ENCODE assay signal across 24 cellular contexts in the genomic region with DNA sequence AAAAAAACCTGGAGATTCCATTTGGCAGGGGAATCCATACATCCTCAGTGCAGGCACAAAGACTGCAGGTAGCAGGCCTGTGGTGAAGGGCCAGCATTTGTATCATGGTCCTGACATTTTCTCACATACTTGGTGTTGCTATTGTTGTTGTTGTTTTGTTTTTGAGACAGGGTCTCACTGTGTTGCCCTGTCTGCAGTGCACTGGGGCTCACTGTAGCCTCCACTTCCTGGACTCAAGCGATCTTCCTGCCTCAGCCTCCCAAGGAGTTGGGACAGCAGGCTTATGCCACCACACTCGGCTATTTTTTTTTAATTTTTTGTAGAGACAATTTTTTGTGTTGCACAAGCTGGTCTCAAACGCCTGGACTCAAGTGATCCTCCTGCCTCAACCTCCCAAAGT.
A peak's percentile ranks its signal among the peaks of the same experiment; 100 is the strongest.
DNase-seq lines count a peak whose midpoint lies in the region; ATAC-seq and TF ChIP-seq lines count a peak whose summit lies in the region.
"Had no signal": no experiment of that assay in that cellular context is flagged by ENCODE, and none has a peak within 500 bp of the region (broad histone marks: within the 10 kb centered on the region; RNA-seq: fewer than 3 reads in every experiment).

No MANE protein-coding gene starts in this region.

- TF ChIP-seq CTCF in C4-2B (conservative IDR thresholded peaks at IDR 0.05) (no peak), WTC11 (IDR thresholded peaks at IDR 0.05) (no peak)

- H3K27me3 Mint-ChIP-seq in T-helper 17 cell (peaks cover 5% of the 10 kb centered on the region), WTC11 (ENCODE audit: low read depth) (peaks cover 6% of the 10 kb centered on the region)
- H3K27me3 Mint-ChIP-seq: CD4-positive, alpha-beta memory T cell; CD4-positive, CD25-positive, alpha-beta regulatory T cell; CD8-positive, alpha-beta memory T cell had no signal

- H3K4me1 Mint-ChIP-seq in T-helper 17 cell (peaks cover 12% of the 10 kb centered on the region), WTC11 (peaks cover 29% of the 10 kb centered on the region)
- H3K4me1 Mint-ChIP-seq: CD4-positive, CD25-positive, alpha-beta regulatory T cell had no signal

- H3K27ac Mint-ChIP-seq in T-helper 17 cell (peak overlapping the region; percentile 45), WTC11 (no peak overlapping the region)
- H3K27ac Mint-ChIP-seq: B cell, CD14-positive monocyte had no signal

- POLR2A ChIA-PET in WTC11 (lab: Charles Lee): no interaction called here

- no peaks in the 10 kb centered on the region for H3K9me3 ChIP-seq in T-helper 17 cell (ENCODE audit: control insufficient read depth, low read length, poor library complexity, severe bottlenecking)
- H3K9me3 ChIP-seq: A549; BLaER1 treated with 17β-estradiol and CSF1 and Interleukin-3, amounts not matched to agents 10 nM and 100 nM had no signal

- no peak for DNase-seq in T-helper 17 cell
- no peak for DNase-seq in WTC11 (ENCODE audit: low spot score)
- no peak for DNase-seq in activated naive CD4-positive, alpha-beta T cell treated with Interleukin-2 at 50 U/mL for 16 hours
- DNase-seq: AML-193; CD4-positive, alpha-beta memory T cell; CD4-positive, CD25-positive, alpha-beta regulatory T cell; CD8-positive, alpha-beta memory T cell; COR-L47; DMS 273 treated with DMSO at 0.1 percent for 48 hours; DMS153; DMS53; DMS79; DND-41; EL; GDM1 had no signal

- H3K27ac ChIP-seq in C4-2B: peak overlapping the region; percentile 47
- H3K27ac ChIP-seq: 22Rv1; A549; BLaER1 treated with 17β-estradiol and CSF1 and Interleukin-3, amounts not matched to agents 10 nM and 100 nM had no signal

- ATAC-seq in T-helper 17 cell (no peak), WTC11 (no peak), HG03139 (IDR thresholded peaks at IDR 0.05; ENCODE audit: unreplicated experiment) (no peak), GM19467 (IDR thresholded peaks at IDR 0.05; ENCODE audit: unreplicated experiment) (no peak)
- ATAC-seq: A549, GM12878 had no signal

- H3K4me3 Mint-ChIP-seq in T-helper 17 cell (no peak overlapping the region), WTC11 (no peak overlapping the region)
- H3K4me3 Mint-ChIP-seq: B cell; CD14-positive monocyte; CD4-positive, alpha-beta memory T cell; CD4-positive, CD25-positive, alpha-beta regulatory T cell; CD8-positive, alpha-beta memory T cell had no signal

- H3K9me3 Mint-ChIP-seq in WTC11: no peaks in the 10 kb centered on the region
- H3K9me3 Mint-ChIP-seq: CD4-positive, alpha-beta memory T cell; CD4-positive, CD25-positive, alpha-beta regulatory T cell; CD8-positive, alpha-beta memory T cell had no signal

- CTCF ChIA-PET in WTC11 (lab: Charles Lee): interaction anchor here (5.8 kb wide), 1 partner anchor 436 kb away, joined by 220 read pairs; no protein-coding TSS in a partner anchor

- H3K36me3 Mint-ChIP-seq in T-helper 17 cell (ENCODE audit: low read depth) (no peaks in the 10 kb centered on the region), WTC11 (no peaks in the 10 kb centered on the region)
- H3K36me3 Mint-ChIP-seq: CD14-positive monocyte; CD4-positive, alpha-beta memory T cell; CD4-positive, CD25-positive, alpha-beta regulatory T cell; CD8-positive, alpha-beta memory T cell had no signal

TF ChIP-seq in WTC11, 78 proteins besides CTCF, POLR2A, EP300 and RAD21:
- TF ChIP-seq ZNF121 (CRISPR knock-in tag; IDR thresholded peaks at IDR 0.05): peak; percentile 97
- TF ChIP-seq, protein P1, sequence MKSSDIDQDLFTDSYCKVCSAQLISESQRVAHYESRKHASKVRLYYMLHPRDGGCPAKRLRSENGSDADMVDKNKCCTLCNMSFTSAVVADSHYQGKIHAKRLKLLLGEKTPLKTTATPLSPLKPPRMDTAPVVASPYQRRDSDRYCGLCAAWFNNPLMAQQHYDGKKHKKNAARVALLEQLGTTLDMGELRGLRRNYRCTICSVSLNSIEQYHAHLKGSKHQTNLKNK (CRISPR knock-in tag; IDR thresholded peaks at IDR 0.05): no peak
TF ChIP-seq in WTC11: peak in this region for 1.
